ENCODE assay signal across 20 cellular contexts in the genomic region with DNA sequence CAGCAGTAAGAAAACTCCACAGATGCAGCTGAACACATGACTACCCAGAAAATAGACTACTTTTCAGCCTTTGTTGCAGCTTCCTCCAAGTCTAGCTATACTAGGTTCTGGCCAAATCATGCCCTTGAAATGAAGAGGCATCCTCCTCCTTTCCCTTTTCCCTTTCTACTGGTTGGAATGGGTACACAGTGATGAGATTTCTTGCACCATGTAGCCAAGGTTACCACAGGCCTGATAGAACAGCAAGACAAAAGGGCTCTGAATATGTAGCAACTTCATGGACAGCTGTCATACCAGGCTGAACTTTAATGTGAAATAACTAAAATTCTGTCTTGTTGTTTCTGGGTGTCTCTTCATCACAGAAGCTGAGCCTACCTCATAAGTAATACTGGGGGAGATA.
"Had no signal": no experiment of that assay in that cellular context is flagged by ENCODE, and none has a peak within 500 bp of the region (broad histone marks: within the 10 kb centered on the region; RNA-seq: fewer than 3 reads in every experiment).

No MANE protein-coding gene starts in this region.

- H3K36me3 ChIP-seq: heart left ventricle, right lobe of liver, spleen, thoracic aorta, transverse colon had no signal

- H3K4me3 ChIP-seq: heart left ventricle, psoas muscle, right lobe of liver, spleen, thoracic aorta, transverse colon had no signal

- H3K27me3 ChIP-seq: heart left ventricle, right lobe of liver, spleen, transverse colon had no signal

- H3K4me1 ChIP-seq: heart left ventricle, parathyroid adenoma, psoas muscle, right lobe of liver, spleen, transverse colon had no signal

- H3K9me3 ChIP-seq: psoas muscle, right lobe of liver, thoracic aorta had no signal

- DNase-seq: effector memory CD4-positive, alpha-beta T cell; heart left ventricle; hippocampal formation; left colon; left ventricle myocardium superior; mesendoderm; naive B cell; occipital lobe; psoas muscle; retina; right lobe of liver; spleen; stimulated activated CD4-positive, alpha-beta T cell treated with anti-CD3 and anti-CD28 coated beads, Interleukin-15, amount 100 ng/mL, for 24 hours; stimulated activated CD4-positive, alpha-beta T cell treated with anti-CD3 and anti-CD28 coated beads, Interleukin-1b, Interleukin-23, amount 100 ng/mL, for 48 hours; stimulated activated CD4-positive, alpha-beta T cell treated with anti-CD3 and anti-CD28 coated beads, Interleukin-4, amount 100 ng/mL, for 24 hours; stimulated activated naive B cell treated with anti-CD40 and anti-IgM and Interleukin-4, amounts not matched to agents 10 μg/mL and 1 μg/mL and 100 μg/mL, for 72 hours; stimulated activated naive CD8-positive, alpha-beta T cell treated with anti-CD3 and anti-CD28 coated beads, Interleukin-15, amount 100 ng/mL, for 72 hours; transverse colon had no signal

- H3K27ac ChIP-seq: heart left ventricle, parathyroid adenoma, psoas muscle, right lobe of liver, spleen, thoracic aorta, transverse colon had no signal
